In genomic region chr13:43640476-43640875, GRCh38 we compare ENCODE assay signal across 6 cellular contexts.
"Had no signal": no experiment of that assay in that cellular context is flagged by ENCODE, and none has a peak within 500 bp of the region (broad histone marks: within the 10 kb centered on the region; RNA-seq: fewer than 3 reads in every experiment).

No MANE protein-coding gene starts in this region.

- DNase-seq: GM23248, GOT3, H7, H9, HCEC 1CT, HFFc6 had no signal
